ENCODE assay signal across 8 cellular contexts in genomic region chr22:19172213-19173046, GRCh38. TPM values are rescaled to one million over a fixed set of nuclear protein-coding genes. Genes with fewer than 3 reads are reported as not detected.
DNase-seq lines count a peak whose midpoint lies in the region; ATAC-seq and TF ChIP-seq lines count a peak whose summit lies in the region.

No MANE protein-coding gene starts in this region.

- peaks cover 20% of the 10 kb centered on the region for H3K27me3 ChIP-seq in ACC112 (ENCODE audit: insufficient read depth, low read length)
- H3K27me3 ChIP-seq in muscle layer of duodenum (ENCODE audit: low read depth, low read length) = peaks cover 24% of the 10 kb centered on the region

- peak overlapping the region; percentile 97 for H3K4me3 ChIP-seq in ACC112 (ENCODE audit: low read depth, low read length)
- H3K4me3 ChIP-seq in choroid plexus epithelial cell (ENCODE audit: low read depth, low read length) = peak overlapping the region; percentile 87
- H3K4me3 ChIP-seq in muscle layer of duodenum (ENCODE audit: low read depth in 1 of 2, low read length in 2 of 2) = peak overlapping the region; percentile 63 to 76

- no peak for ATAC-seq in HG02642 (IDR thresholded peaks at IDR 0.05; ENCODE audit: poor library complexity, unreplicated experiment)
- ATAC-seq in GM18868 (IDR thresholded peaks at IDR 0.05; ENCODE audit: unreplicated experiment) = no peak

- no peak for TF ChIP-seq CTCF in choroid plexus epithelial cell (conservative IDR thresholded peaks at IDR 0.05; ENCODE audit: low read depth, low read length)

- H3K27ac Mint-ChIP-seq in IgD-negative memory B cell = peak overlapping the region; percentile 48 to 95 (median 88)

- H3K4me1 ChIP-seq in ACC112 (ENCODE audit: control insufficient read depth, insufficient read depth, low read length, unreplicated experiment) (peaks cover 24% of the 10 kb centered on the region), muscle layer of duodenum (ENCODE audit: control insufficient read depth in 1 of 2, insufficient read depth in 2 of 2, low read length in 2 of 2) (peaks cover 10 to 54% of the 10 kb centered on the region in 2 donors)

- H3K36me3 Mint-ChIP-seq in IgD-negative memory B cell = no peaks in the 10 kb centered on the region

- peak overlapping the region; percentile 93 to 97 (median 94) for H3K4me3 Mint-ChIP-seq in IgD-negative memory B cell

- H2AFZ ChIP-seq in ACC112 (ENCODE audit: low read length, unreplicated experiment) = no peak overlapping the region

- H3K27me3 Mint-ChIP-seq in IgD-negative memory B cell = peaks cover 24% of the 10 kb centered on the region

- no peaks in the 10 kb centered on the region for H3K9me3 ChIP-seq in muscle layer of duodenum (ENCODE audit: control insufficient read depth in 1 of 2, low read length in 2 of 2)

- H3K27ac ChIP-seq in ACC112 (ENCODE audit: low read depth, low read length) (peak overlapping the region; percentile 74; the same call in 1 of the 2 replicates), muscle layer of duodenum (ENCODE audit: low read length) (peak overlapping the region; percentile 78)

- H3K36me3 ChIP-seq in ACC112 (ENCODE audit: insufficient read depth, low read length) = no peaks in the 10 kb centered on the region
- no peaks in the 10 kb centered on the region for H3K36me3 ChIP-seq in muscle layer of duodenum (ENCODE audit: control insufficient read depth in 1 of 2, insufficient read depth in 2 of 2, low read length in 2 of 2)

- peaks cover 30% of the 10 kb centered on the region for H3K79me2 ChIP-seq in ACC112 (ENCODE audit: control insufficient read depth, insufficient read depth, low read length, unreplicated experiment)

- DNase-seq in choroid plexus epithelial cell (ENCODE audit: low read depth) (no peak), putamen (ENCODE audit: low spot score) (no peak)
- DNase-seq in activated CD8-positive, alpha-beta memory T cell treated with anti-CD3 and anti-CD28 coated beads, Interleukin-2, amount 50 U/mL, for 4 hours = no peak

- no peaks in the 10 kb centered on the region for H3K9me3 Mint-ChIP-seq in IgD-negative memory B cell

- H3K4me1 Mint-ChIP-seq in IgD-negative memory B cell = peaks cover 20 to 36% (median 23%) of the 10 kb centered on the region in 3 donors

RNA-seq across cellular contexts. Expression of gene SLC25A1, which starts 6.1 kb away (rescaled TPM):
- polyA plus RNA-seq in IgD-negative memory B cell = 113 TPM

RNA-seq across cellular contexts. Expression of gene GSC2, which starts 22.3 kb away (rescaled TPM):
- not detected for polyA plus RNA-seq in IgD-negative memory B cell

RNA-seq across cellular contexts. Expression of gene ESS2, which starts 28.0 kb away (rescaled TPM):
- polyA plus RNA-seq in IgD-negative memory B cell = 12.5 TPM

RNA-seq across cellular contexts. Expression of gene TSSK2, which starts 41.3 kb away (rescaled TPM):
- polyA plus RNA-seq in IgD-negative memory B cell = not detected

RNA-seq across cellular contexts. Expression of gene DGCR2, which starts 50.2 kb away (rescaled TPM):
- polyA plus RNA-seq in IgD-negative memory B cell = 29.1 TPM
